ENCODE assay signal across 2 cellular contexts in genomic region chr1:53732912-53733317, GRCh38.
TF ChIP-seq lines count a peak whose summit lies in the region.

No MANE protein-coding gene starts in this region.

TF ChIP-seq in SK-N-SH, 30 proteins besides CTCF, POLR2A, EP300 and RAD21:
- TF ChIP-seq TEAD4 (IDR thresholded peaks at IDR 0.05; ENCODE audit: borderline replicate concordance, insufficient read depth) (peak; percentile 26; the same call in 1 of the 2 replicates), RFX5 (IDR thresholded peaks at IDR 0.05; ENCODE audit: low read length) (no peak), SIN3A (IDR thresholded peaks at IDR 0.05; ENCODE audit: borderline replicate concordance, low read depth, low read length) (no peak), JUND (IDR thresholded peaks at IDR 0.05) (0 out of 2 replicates have a peak, but pooled peaks have one; percentile 25), EZH2phosphoT487 (IDR thresholded peaks at IDR 0.05; ENCODE audit: borderline replicate concordance, low read depth) (no peak), TCF12 (IDR thresholded peaks at IDR 0.05) (peak; percentile 12; the same call in 1 of the 2 replicates), FOSL2 (IDR thresholded peaks at IDR 0.05; ENCODE audit: borderline replicate concordance, low read depth) (peak; percentile 47; the same call in 1 of the 2 replicates), FOXM1 (IDR thresholded peaks at IDR 0.05; ENCODE audit: low read depth) (no peak), ELF1 (IDR thresholded peaks at IDR 0.05) (no peak)
- TF ChIP-seq, protein P1, sequence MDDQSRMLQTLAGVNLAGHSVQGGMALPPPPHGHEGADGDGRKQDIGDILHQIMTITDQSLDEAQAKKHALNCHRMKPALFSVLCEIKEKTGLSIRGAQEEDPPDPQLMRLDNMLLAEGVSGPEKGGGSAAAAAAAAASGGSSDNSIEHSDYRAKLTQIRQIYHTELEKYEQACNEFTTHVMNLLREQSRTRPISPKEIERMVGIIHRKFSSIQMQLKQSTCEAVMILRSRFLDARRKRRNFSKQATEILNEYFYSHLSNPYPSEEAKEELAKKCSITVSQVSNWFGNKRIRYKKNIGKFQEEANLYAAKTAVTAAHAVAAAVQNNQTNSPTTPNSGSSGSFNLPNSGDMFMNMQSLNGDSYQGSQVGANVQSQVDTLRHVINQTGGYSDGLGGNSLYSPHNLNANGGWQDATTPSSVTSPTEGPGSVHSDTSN (IDR thresholded peaks at IDR 0.05) = no peak
- TF ChIP-seq, protein P2, sequence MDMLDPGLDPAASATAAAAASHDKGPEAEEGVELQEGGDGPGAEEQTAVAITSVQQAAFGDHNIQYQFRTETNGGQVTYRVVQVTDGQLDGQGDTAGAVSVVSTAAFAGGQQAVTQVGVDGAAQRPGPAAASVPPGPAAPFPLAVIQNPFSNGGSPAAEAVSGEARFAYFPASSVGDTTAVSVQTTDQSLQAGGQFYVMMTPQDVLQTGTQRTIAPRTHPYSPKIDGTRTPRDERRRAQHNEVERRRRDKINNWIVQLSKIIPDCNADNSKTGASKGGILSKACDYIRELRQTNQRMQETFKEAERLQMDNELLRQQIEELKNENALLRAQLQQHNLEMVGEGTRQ (IDR thresholded peaks at IDR 0.05; ENCODE audit: borderline replicate concordance, low read depth, low read length) = no peak

TF ChIP-seq in GM23338, 12 proteins besides CTCF, POLR2A, EP300 and RAD21:
- TF ChIP-seq, protein P3, sequence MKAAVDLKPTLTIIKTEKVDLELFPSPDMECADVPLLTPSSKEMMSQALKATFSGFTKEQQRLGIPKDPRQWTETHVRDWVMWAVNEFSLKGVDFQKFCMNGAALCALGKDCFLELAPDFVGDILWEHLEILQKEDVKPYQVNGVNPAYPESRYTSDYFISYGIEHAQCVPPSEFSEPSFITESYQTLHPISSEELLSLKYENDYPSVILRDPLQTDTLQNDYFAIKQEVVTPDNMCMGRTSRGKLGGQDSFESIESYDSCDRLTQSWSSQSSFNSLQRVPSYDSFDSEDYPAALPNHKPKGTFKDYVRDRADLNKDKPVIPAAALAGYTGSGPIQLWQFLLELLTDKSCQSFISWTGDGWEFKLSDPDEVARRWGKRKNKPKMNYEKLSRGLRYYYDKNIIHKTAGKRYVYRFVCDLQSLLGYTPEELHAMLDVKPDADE (IDR thresholded peaks at IDR 0.05) = no peak
- TF ChIP-seq POLR2AphosphoS5 (IDR thresholded peaks at IDR 0.05; ENCODE audit: low read depth) (no peak), STAT1 (IDR thresholded peaks at IDR 0.05; ENCODE audit: unreplicated experiment) (no peak), EZH2phosphoT487 (IDR thresholded peaks at IDR 0.05; ENCODE audit: unreplicated experiment) (no peak), NANOG (IDR thresholded peaks at IDR 0.05; ENCODE audit: borderline replicate concordance) (no peak), JUNB (IDR thresholded peaks at IDR 0.05; ENCODE audit: unreplicated experiment) (no peak), EZH2 (IDR thresholded peaks at IDR 0.05; ENCODE audit: low read depth, unreplicated experiment) (no peak), ZNF331 (CRISPR knock-in tag; IDR thresholded peaks at IDR 0.05; ENCODE audit: low read depth) (no peak), ZNF114 (CRISPR knock-in tag; IDR thresholded peaks at IDR 0.05) (no peak), CREB1 (CRISPR knock-in tag; IDR thresholded peaks at IDR 0.05; ENCODE audit: low read depth) (no peak)
- TF ChIP-seq, protein P4, sequence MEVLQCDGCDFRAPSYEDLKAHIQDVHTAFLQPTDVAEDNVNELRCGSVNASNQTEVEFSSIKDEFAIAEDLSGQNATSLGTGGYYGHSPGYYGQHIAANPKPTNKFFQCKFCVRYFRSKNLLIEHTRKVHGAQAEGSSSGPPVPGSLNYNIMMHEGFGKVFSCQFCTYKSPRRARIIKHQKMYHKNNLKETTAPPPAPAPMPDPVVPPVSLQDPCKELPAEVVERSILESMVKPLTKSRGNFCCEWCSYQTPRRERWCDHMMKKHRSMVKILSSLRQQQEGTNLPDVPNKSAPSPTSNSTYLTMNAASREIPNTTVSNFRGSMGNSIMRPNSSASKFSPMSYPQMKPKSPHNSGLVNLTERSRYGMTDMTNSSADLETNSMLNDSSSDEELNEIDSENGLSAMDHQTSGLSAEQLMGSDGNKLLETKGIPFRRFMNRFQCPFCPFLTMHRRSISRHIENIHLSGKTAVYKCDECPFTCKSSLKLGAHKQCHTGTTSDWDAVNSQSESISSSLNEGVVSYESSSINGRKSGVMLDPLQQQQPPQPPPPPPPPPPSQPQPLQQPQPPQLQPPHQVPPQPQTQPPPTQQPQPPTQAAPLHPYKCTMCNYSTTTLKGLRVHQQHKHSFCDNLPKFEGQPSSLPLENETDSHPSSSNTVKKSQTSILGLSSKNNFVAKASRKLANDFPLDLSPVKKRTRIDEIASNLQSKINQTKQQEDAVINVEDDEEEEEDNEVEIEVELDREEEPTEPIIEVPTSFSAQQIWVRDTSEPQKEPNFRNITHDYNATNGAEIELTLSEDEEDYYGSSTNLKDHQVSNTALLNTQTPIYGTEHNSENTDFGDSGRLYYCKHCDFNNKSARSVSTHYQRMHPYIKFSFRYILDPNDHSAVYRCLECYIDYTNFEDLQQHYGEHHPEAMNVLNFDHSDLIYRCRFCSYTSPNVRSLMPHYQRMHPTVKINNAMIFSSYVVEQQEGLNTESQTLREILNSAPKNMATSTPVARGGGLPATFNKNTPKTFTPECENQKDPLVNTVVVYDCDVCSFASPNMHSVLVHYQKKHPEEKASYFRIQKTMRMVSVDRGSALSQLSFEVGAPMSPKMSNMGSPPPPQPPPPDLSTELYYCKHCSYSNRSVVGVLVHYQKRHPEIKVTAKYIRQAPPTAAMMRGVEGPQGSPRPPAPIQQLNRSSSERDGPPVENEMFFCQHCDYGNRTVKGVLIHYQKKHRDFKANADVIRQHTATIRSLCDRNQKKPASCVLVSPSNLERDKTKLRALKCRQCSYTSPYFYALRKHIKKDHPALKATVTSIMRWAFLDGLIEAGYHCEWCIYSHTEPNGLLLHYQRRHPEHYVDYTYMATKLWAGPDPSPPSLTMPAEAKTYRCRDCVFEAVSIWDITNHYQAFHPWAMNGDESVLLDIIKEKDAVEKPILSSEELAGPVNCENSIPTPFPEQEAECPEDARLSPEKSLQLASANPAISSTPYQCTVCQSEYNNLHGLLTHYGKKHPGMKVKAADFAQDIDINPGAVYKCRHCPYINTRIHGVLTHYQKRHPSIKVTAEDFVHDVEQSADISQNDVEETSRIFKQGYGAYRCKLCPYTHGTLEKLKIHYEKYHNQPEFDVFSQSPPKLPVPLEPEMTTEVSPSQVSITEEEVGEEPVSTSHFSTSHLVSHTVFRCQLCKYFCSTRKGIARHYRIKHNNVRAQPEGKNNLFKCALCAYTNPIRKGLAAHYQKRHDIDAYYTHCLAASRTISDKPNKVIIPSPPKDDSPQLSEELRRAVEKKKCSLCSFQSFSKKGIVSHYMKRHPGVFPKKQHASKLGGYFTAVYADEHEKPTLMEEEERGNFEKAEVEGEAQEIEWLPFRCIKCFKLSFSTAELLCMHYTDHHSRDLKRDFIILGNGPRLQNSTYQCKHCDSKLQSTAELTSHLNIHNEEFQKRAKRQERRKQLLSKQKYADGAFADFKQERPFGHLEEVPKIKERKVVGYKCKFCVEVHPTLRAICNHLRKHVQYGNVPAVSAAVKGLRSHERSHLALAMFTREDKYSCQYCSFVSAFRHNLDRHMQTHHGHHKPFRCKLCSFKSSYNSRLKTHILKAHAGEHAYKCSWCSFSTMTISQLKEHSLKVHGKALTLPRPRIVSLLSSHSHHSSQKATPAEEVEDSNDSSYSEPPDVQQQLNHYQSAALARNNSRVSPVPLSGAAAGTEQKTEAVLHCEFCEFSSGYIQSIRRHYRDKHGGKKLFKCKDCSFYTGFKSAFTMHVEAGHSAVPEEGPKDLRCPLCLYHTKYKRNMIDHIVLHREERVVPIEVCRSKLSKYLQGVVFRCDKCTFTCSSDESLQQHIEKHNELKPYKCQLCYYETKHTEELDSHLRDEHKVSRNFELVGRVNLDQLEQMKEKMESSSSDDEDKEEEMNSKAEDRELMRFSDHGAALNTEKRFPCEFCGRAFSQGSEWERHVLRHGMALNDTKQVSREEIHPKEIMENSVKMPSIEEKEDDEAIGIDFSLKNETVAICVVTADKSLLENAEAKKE (CRISPR knock-in tag; IDR thresholded peaks at IDR 0.05) = no peak
- TF ChIP-seq, protein P5, sequence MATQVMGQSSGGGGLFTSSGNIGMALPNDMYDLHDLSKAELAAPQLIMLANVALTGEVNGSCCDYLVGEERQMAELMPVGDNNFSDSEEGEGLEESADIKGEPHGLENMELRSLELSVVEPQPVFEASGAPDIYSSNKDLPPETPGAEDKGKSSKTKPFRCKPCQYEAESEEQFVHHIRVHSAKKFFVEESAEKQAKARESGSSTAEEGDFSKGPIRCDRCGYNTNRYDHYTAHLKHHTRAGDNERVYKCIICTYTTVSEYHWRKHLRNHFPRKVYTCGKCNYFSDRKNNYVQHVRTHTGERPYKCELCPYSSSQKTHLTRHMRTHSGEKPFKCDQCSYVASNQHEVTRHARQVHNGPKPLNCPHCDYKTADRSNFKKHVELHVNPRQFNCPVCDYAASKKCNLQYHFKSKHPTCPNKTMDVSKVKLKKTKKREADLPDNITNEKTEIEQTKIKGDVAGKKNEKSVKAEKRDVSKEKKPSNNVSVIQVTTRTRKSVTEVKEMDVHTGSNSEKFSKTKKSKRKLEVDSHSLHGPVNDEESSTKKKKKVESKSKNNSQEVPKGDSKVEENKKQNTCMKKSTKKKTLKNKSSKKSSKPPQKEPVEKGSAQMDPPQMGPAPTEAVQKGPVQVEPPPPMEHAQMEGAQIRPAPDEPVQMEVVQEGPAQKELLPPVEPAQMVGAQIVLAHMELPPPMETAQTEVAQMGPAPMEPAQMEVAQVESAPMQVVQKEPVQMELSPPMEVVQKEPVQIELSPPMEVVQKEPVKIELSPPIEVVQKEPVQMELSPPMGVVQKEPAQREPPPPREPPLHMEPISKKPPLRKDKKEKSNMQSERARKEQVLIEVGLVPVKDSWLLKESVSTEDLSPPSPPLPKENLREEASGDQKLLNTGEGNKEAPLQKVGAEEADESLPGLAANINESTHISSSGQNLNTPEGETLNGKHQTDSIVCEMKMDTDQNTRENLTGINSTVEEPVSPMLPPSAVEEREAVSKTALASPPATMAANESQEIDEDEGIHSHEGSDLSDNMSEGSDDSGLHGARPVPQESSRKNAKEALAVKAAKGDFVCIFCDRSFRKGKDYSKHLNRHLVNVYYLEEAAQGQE (IDR thresholded peaks at IDR 0.05; ENCODE audit: unreplicated experiment) = no peak
